Comparison of ENCODE assay signal across 8 cellular contexts in the genomic region with DNA sequence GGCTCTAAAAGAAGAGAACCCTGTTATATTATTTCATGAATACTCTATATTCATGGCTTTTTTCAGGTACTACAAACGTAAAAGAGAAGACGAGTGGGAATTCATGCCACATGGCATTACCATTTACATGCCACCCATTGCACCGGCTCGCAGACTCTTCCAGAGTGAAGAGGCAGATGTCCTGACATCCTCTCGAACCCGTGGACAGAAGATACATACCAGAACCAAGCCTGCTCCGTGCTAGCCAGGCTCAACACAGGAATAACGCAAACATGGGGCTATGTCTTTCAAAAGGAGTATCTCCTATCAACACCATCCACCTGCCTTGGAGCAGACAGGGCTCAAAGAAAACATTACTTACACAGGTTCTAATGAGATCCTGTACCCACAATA.
DNase-seq lines count a peak whose midpoint lies in the region; ATAC-seq, FAIRE-seq and TF ChIP-seq lines count a peak whose summit lies in the region.

No MANE protein-coding gene starts in this region.

- no peak for TF ChIP-seq POLR2A in GM12891 (IDR thresholded peaks at IDR 0.05; ENCODE audit: low read depth, low read length)
- no peak for TF ChIP-seq POLR2A in erythroblast (IDR thresholded peaks at IDR 0.05; ENCODE audit: low read length)

- peaks cover 41% of the 10 kb centered on the region for H3K4me1 ChIP-seq in RWPE2 (ENCODE audit: insufficient read depth, poor library complexity, severe bottlenecking)

- no peaks in the 10 kb centered on the region for H3K9me3 ChIP-seq in RWPE2 (ENCODE audit: severe bottlenecking)

- no peak for TF ChIP-seq CTCF in RWPE2 (IDR thresholded peaks at IDR 0.05; ENCODE audit: poor library complexity, severe bottlenecking)

- ATAC-seq in RWPE2 (ENCODE audit: low read depth), result no peak

- H3K27ac ChIP-seq in RWPE2 (ENCODE audit: poor library complexity, severe bottlenecking) (peak overlapping the region; percentile 83), skin epidermis (peak overlapping the region; percentile 13 to 87 (median 81))

- DNase-seq in GM12891 (ENCODE audit: insufficient read length, low spot score) (no peak), RWPE2 (ENCODE audit: low spot score) (no peak), erythroblast (lab: John Stamatoyannopoulos, UW) (peak; percentile 52 to 57), NCI-H748 treated with DMSO at 0.1 percent for 48 hours (lab: John Stamatoyannopoulos, UW) (no peak), NAMALWA (ENCODE audit: low spot score) (no peak), NCI-H1092 (lab: John Stamatoyannopoulos, UW) (no peak), NCI-H128 (lab: John Stamatoyannopoulos, UW; ENCODE audit: unreplicated experiment) (no peak)

- H3K27me3 ChIP-seq in RWPE2 (ENCODE audit: insufficient read depth, poor library complexity, severe bottlenecking), result no peaks in the 10 kb centered on the region

- H3K36me3 ChIP-seq in RWPE2 (ENCODE audit: low read depth), result peaks cover 6% of the 10 kb centered on the region

- FAIRE-seq in GM12891 (lab: Jason Lieb, UNC), result peak; percentile 66

- no peak overlapping the region for H3K4me3 ChIP-seq in RWPE2 (ENCODE audit: severe bottlenecking)
- H3K4me3 ChIP-seq in skin epidermis, result no peak overlapping the region

TF ChIP-seq in GM12891, 5 proteins besides CTCF, POLR2A, EP300 and RAD21:
- TF ChIP-seq SPI1 (IDR thresholded peaks at IDR 0.05; ENCODE audit: low read depth, low read length) (no peak), POU2F2 (IDR thresholded peaks at IDR 0.05; ENCODE audit: low read depth, low read length) (no peak), TAF1 (IDR thresholded peaks at IDR 0.05; ENCODE audit: low read depth, low read length) (no peak)

Comparison
In these comparisons a context has a peak if more than half of its experiments do, and no peak if none do; other contexts are left out.
1. DNase-seq: peak in erythroblast (2 of 2); none in GM12891 (single experiment), RWPE2 (single experiment), NCI-H748 treated with DMSO at 0.1 percent for 48 hours (single experiment), NAMALWA (single experiment), NCI-H1092 (single experiment) and NCI-H128 (single experiment).